ENCODE assay signal across 1 cellular context in genomic region chr11:78575478-78575877, GRCh38.
TF ChIP-seq lines count a peak whose summit lies in the region.

No MANE protein-coding gene starts in this region.

TF ChIP-seq in WTC11, 78 proteins besides CTCF, POLR2A, EP300 and RAD21 (continued from another document):
- TF ChIP-seq ZNF532 (CRISPR knock-in tag; IDR thresholded peaks at IDR 0.05; ENCODE audit: borderline replicate concordance): no peak
- no peak for TF ChIP-seq MYBL2 (CRISPR knock-in tag; IDR thresholded peaks at IDR 0.05)
